ENCODE assay signal across 1 cellular context in genomic region chr6:160042014-160042773, GRCh38.
TF ChIP-seq lines count a peak whose summit lies in the region.

No MANE protein-coding gene starts in this region.

TF ChIP-seq in WTC11, 78 proteins besides CTCF, POLR2A, EP300 and RAD21 (continued from another document):
- TF ChIP-seq AR (CRISPR knock-in tag; IDR thresholded peaks at IDR 0.05), result no peak
- TF ChIP-seq ZBTB43 (CRISPR knock-in tag; IDR thresholded peaks at IDR 0.05), result no peak
- TF ChIP-seq ZNF532 (CRISPR knock-in tag; IDR thresholded peaks at IDR 0.05; ENCODE audit: borderline replicate concordance), result no peak
- TF ChIP-seq GABPB1 (CRISPR knock-in tag; IDR thresholded peaks at IDR 0.05), result no peak
- no peak for TF ChIP-seq NR2C2 (CRISPR knock-in tag; IDR thresholded peaks at IDR 0.05)
- no peak for TF ChIP-seq IRF2 (CRISPR knock-in tag; IDR thresholded peaks at IDR 0.05; ENCODE audit: borderline replicate concordance, low read depth)
- TF ChIP-seq STAT6 (CRISPR knock-in tag; conservative IDR thresholded peaks at IDR 0.05; ENCODE audit: low read depth), result no peak
